In the genomic region with DNA sequence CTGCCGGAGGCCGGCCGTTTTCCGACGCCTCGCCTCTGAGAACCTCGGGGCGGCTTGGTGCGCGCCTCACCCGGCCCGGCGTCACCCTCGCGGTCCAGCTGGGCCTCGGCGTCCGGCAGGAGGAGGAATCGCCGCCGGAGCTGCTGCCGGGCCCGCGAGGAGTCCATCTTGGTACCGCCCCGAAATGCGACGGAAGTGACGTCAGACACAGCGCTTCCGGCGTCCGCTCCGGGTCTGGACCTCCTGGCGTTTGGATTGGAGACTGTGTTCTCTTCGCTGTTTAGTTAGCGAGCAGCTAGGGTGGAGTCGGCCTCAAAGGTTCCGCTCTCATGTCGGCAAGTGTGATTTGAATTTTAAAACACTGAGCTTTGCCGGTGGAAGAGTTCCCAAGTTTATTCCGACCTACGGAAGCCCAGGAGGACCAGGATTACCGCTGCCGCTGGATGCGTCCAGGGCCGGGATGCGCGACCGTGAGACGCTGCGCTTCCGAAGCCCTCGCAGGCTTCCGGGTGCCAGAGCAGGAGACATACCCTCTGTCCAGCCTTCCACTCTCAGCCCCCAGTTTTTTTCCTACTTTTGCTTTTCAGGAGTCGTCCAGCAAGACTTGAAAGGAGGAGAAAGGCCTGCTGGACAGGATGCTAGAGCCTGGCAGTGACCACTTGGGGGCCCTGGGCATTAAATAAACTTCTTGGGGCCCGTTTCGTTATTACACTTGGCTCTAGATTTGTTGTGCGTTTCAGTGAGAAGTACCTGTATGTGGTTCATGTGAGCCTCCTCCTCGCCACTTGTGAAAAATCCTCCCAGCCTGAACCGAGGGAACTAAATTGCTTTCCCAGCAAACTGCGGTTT, we compare ENCODE assay signal across 8 cellular contexts. TPM values are rescaled to one million over a fixed set of nuclear protein-coding genes. Genes with fewer than 3 reads are reported as not detected.
A peak's percentile ranks its signal among the peaks of the same experiment; 100 is the strongest.
DNase-seq lines count a peak whose midpoint lies in the region; TF ChIP-seq lines count a peak whose summit lies in the region.

A gene with protein sequence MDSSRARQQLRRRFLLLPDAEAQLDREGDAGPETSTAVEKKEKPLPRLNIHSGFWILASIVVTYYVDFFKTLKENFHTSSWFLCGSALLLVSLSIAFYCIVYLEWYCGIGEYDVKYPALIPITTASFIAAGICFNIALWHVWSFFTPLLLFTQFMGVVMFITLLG (minus strand): TSS at position 188 of the 849 bp plus-strand sequence. CDS start 21 bp downstream, at position 167.

- POLR2A ChIA-PET in HEK293T (lab: Yijun Ruan, JAX) (interaction anchor here (0.7 to 2.7 kb wide), 7 partner anchors 11 to 91 kb away, joined by 3 to 19 read pairs (median 4); a partner anchor contains a TSS), SK-N-SH (lab: Yijun Ruan, JAX) (interaction anchor here (0.6 to 1.2 kb wide), 3 partner anchors 90 to 604 kb away, joined by 3 to 5 read pairs (median 3); no protein-coding TSS in a partner anchor)

- no peak for TF ChIP-seq EP300 in SK-N-SH (IDR thresholded peaks at IDR 0.05; ENCODE audit: borderline replicate concordance in 1 of 2, low read depth in 1 of 2, low read length in 1 of 2)
- TF ChIP-seq EP300 in suprapubic skin (IDR thresholded peaks at IDR 0.05), result no peak

- H3K79me2 ChIP-seq in SK-N-SH (ENCODE audit: insufficient read depth), result peaks cover 12% of the 10 kb centered on the region; the same call in 1 of the 2 replicates

- no peaks in the 10 kb centered on the region for H3K9me2 ChIP-seq in SK-N-SH

- WGBS in SK-N-SH (ENCODE audit: low lambda C conversion rate), result 3% methylated on average over 27 of the region's 62 CpGs
- WGBS in suprapubic skin, result 2% methylated on average over 29 of the region's 62 CpGs

- H3K4me3 ChIP-seq in SK-N-SH (ENCODE audit: low read depth in 2 of 2, low read length in 1 of 2), result peak within 1 kb of the TSS; percentile 71 to 93
- H3K4me3 ChIP-seq in suprapubic skin, result peak within 1 kb of the TSS; percentile 96

- peaks cover 5 to 11% of the 10 kb centered on the region in 2 experiments for H3K4me1 ChIP-seq in SK-N-SH (ENCODE audit: control insufficient read depth in 1 of 2, insufficient read depth in 2 of 2, low read depth in 1 of 2, low read length in 1 of 2)
- peaks cover 22% of the 10 kb centered on the region for H3K4me1 ChIP-seq in suprapubic skin

- H3K27ac ChIP-seq in SK-N-SH (ENCODE audit: low read depth in 2 of 2, low read length in 1 of 2) (peak within 1 kb of the TSS; percentile 91 to 98), suprapubic skin (peak within 1 kb of the TSS; percentile 96)

- H3K9me3 ChIP-seq in SK-N-SH, result no peaks in the 10 kb centered on the region
- H3K9me3 ChIP-seq in suprapubic skin, result no peaks in the 10 kb centered on the region

- TF ChIP-seq CTCF in SK-N-SH (IDR thresholded peaks at IDR 0.05) (peak; percentile 48), suprapubic skin (IDR thresholded peaks at IDR 0.05) (peak in 1 of 2 donors; percentile 26)

- CTCF ChIA-PET in HEK293T (lab: Yijun Ruan, JAX), result interaction anchor here (1.2 to 1.4 kb wide), 2 partner anchors 11 to 65 kb away, joined by 4 to 6 read pairs; no protein-coding TSS in a partner anchor
- CTCF ChIA-PET in SK-N-SH (lab: Yijun Ruan, JAX), result interaction anchor here (0.7 to 4.1 kb wide), 7 partner anchors 12 to 240 kb away, joined by 3 to 43 read pairs (median 4); a partner anchor contains a TSS

- H3F3A ChIP-seq in SK-N-SH (replicated peaks; ENCODE audit: insufficient read depth), result peaks cover 5% of the 10 kb centered on the region

- H3K4me2 ChIP-seq in SK-N-SH, result peak within 1 kb of the TSS; percentile 77

- no peaks in the 10 kb centered on the region for H4K20me1 ChIP-seq in SK-N-SH (ENCODE audit: insufficient read depth)

- peak within 1 kb of the TSS; percentile 95 for H3K9ac ChIP-seq in SK-N-SH

- TF ChIP-seq POLR2A in suprapubic skin (IDR thresholded peaks at IDR 0.05), result peak; percentile 32 to 89

- DNase-seq in GM04504 (ENCODE audit: low read depth) (peak; percentile 85), HEK293T (ENCODE audit: extremely low spot score) (peak; percentile 97), MV-4-11 (lab: John Stamatoyannopoulos, UW) (peak; percentile 88), SK-N-SH (peak; percentile 96), germinal center (ENCODE audit: low spot score) (peak; percentile 93), nucleus accumbens (lab: John Stamatoyannopoulos, UW) (peak; percentile 57 to 97 (median 91)), suprapubic skin (ENCODE audit: low spot score in 2 of 2) (peak; percentile 96)
- peak; percentile 91 for DNase-seq in activated naive CD4-positive, alpha-beta T cell treated with anti-CD3 and anti-CD28 coated beads, Interleukin-2, amount 50 U/mL, for 16 hours

- no peak for TF ChIP-seq RAD21 in SK-N-SH (IDR thresholded peaks at IDR 0.05; ENCODE audit: low read length)

- H3K27me3 ChIP-seq in SK-N-SH (ENCODE audit: insufficient read depth), result no peaks in the 10 kb centered on the region
- peaks cover 3% of the 10 kb centered on the region for H3K27me3 ChIP-seq in suprapubic skin

- H3K36me3 ChIP-seq in SK-N-SH (replicated peaks in 1 of 2; ENCODE audit: control insufficient read depth in 1 of 2, insufficient read depth in 2 of 2, low read length in 1 of 2) (peaks cover 14 to 22% of the 10 kb centered on the region in 2 experiments), suprapubic skin (peaks cover 22% of the 10 kb centered on the region)

- H2AFZ ChIP-seq in SK-N-SH (ENCODE audit: low read depth), result peak within 1 kb of the TSS; percentile 87

TF ChIP-seq in HEK293T, 16 proteins besides CTCF, POLR2A, EP300 and RAD21:
- TF ChIP-seq L3MBTL2 (conservative IDR thresholded peaks at IDR 0.05) (no peak), HDGF (IDR thresholded peaks at IDR 0.05; ENCODE audit: borderline replicate concordance) (no peak), ELF4 (IDR thresholded peaks at IDR 0.05) (peak; percentile 69), ARNT (IDR thresholded peaks at IDR 0.05) (no peak), LEF1 (IDR thresholded peaks at IDR 0.05; ENCODE audit: borderline replicate concordance) (no peak), CTBP1 (IDR thresholded peaks at IDR 0.05; ENCODE audit: borderline replicate concordance) (peak; percentile 63; the same call in 1 of the 2 replicates), NFRKB (IDR thresholded peaks at IDR 0.05) (peak; percentile 58), SP1 (IDR thresholded peaks at IDR 0.05) (no peak)
TF ChIP-seq in HEK293T: peak in this region for 3.

TF ChIP-seq in SK-N-SH, 30 proteins besides CTCF, POLR2A, EP300 and RAD21 (continues in another document):
- TF ChIP-seq SIN3A (IDR thresholded peaks at IDR 0.05; ENCODE audit: borderline replicate concordance, low read depth, low read length) (no peak), FOXJ3 (CRISPR knock-in tag; IDR thresholded peaks at IDR 0.05) (0 out of 2 replicates have a peak, but pooled peaks have one; percentile 35), CHD2 (IDR thresholded peaks at IDR 0.05; ENCODE audit: low read length, partially characterized antibody) (peak; percentile 34), TAF1 (IDR thresholded peaks at IDR 0.05; ENCODE audit: borderline replicate concordance, low read depth, low read length) (peak; percentile 96)
- TF ChIP-seq, protein P1, sequence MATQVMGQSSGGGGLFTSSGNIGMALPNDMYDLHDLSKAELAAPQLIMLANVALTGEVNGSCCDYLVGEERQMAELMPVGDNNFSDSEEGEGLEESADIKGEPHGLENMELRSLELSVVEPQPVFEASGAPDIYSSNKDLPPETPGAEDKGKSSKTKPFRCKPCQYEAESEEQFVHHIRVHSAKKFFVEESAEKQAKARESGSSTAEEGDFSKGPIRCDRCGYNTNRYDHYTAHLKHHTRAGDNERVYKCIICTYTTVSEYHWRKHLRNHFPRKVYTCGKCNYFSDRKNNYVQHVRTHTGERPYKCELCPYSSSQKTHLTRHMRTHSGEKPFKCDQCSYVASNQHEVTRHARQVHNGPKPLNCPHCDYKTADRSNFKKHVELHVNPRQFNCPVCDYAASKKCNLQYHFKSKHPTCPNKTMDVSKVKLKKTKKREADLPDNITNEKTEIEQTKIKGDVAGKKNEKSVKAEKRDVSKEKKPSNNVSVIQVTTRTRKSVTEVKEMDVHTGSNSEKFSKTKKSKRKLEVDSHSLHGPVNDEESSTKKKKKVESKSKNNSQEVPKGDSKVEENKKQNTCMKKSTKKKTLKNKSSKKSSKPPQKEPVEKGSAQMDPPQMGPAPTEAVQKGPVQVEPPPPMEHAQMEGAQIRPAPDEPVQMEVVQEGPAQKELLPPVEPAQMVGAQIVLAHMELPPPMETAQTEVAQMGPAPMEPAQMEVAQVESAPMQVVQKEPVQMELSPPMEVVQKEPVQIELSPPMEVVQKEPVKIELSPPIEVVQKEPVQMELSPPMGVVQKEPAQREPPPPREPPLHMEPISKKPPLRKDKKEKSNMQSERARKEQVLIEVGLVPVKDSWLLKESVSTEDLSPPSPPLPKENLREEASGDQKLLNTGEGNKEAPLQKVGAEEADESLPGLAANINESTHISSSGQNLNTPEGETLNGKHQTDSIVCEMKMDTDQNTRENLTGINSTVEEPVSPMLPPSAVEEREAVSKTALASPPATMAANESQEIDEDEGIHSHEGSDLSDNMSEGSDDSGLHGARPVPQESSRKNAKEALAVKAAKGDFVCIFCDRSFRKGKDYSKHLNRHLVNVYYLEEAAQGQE (IDR thresholded peaks at IDR 0.05; ENCODE audit: low read depth, low read length), result peak; percentile 58; the same call in 1 of the 2 replicates
- TF ChIP-seq, protein P2, sequence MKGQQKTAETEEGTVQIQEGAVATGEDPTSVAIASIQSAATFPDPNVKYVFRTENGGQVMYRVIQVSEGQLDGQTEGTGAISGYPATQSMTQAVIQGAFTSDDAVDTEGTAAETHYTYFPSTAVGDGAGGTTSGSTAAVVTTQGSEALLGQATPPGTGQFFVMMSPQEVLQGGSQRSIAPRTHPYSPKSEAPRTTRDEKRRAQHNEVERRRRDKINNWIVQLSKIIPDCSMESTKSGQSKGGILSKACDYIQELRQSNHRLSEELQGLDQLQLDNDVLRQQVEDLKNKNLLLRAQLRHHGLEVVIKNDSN (IDR thresholded peaks at IDR 0.05; ENCODE audit: borderline replicate concordance, low read depth), result no peak
- TF ChIP-seq, protein P3, sequence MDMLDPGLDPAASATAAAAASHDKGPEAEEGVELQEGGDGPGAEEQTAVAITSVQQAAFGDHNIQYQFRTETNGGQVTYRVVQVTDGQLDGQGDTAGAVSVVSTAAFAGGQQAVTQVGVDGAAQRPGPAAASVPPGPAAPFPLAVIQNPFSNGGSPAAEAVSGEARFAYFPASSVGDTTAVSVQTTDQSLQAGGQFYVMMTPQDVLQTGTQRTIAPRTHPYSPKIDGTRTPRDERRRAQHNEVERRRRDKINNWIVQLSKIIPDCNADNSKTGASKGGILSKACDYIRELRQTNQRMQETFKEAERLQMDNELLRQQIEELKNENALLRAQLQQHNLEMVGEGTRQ (IDR thresholded peaks at IDR 0.05; ENCODE audit: borderline replicate concordance, low read depth, low read length), result no peak
- TF ChIP-seq, protein P4, sequence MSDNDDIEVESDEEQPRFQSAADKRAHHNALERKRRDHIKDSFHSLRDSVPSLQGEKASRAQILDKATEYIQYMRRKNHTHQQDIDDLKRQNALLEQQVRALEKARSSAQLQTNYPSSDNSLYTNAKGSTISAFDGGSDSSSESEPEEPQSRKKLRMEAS (IDR thresholded peaks at IDR 0.05; ENCODE audit: low read depth), result no peak

RNA-seq across cellular contexts. Expression of the gene that starts here (rescaled TPM):
- 33.7 and 44.5 TPM in 2 replicates for polyA plus RNA-seq in SK-N-SH (2012; rRNA removed)
- polyA plus RNA-seq in SK-N-SH (2012; cell fraction: cytosol; rRNA removed), result 49.8 and 57.9 TPM in 2 replicates
- polyA plus RNA-seq in SK-N-SH (2012; cell fraction: nucleus; rRNA removed), result 8.0 and 16.6 TPM in 2 replicates
- 10 to 100 TPM; 12.6 to 19.5 (median 17.1) TPM for total RNA-seq in suprapubic skin

Comparison
In these comparisons a context has a peak if more than half of its experiments do, and no peak if none do; other contexts are left out.
1. Peak in every context shown above with its lines: DNase-seq, H3K4me3 ChIP-seq and H3K27ac ChIP-seq.